ENCODE assay signal across 8 cellular contexts in genomic region chr10:46787321-46787615, GRCh38.
DNase-seq lines count a peak whose midpoint lies in the region; ATAC-seq and TF ChIP-seq lines count a peak whose summit lies in the region.

No MANE protein-coding gene starts in this region.

- no peaks in the 10 kb centered on the region for H3K4me1 ChIP-seq in A673 (ENCODE audit: insufficient read depth, low read length, poor library complexity, severe bottlenecking)
- no peaks in the 10 kb centered on the region for H3K4me1 ChIP-seq in HUES6 (ENCODE audit: control insufficient read depth, insufficient read depth, low read length)
- H3K4me1 ChIP-seq in muscle layer of duodenum (ENCODE audit: control insufficient read depth in 1 of 2, insufficient read depth in 2 of 2, low read length in 2 of 2), result peaks cover 0 to 2% of the 10 kb centered on the region in 2 donors
- no peaks in the 10 kb centered on the region for H3K4me1 ChIP-seq in urinary bladder (ENCODE audit: insufficient read depth)

- H3K36me3 ChIP-seq in A673 (ENCODE audit: insufficient read depth, low read length, poor library complexity, severe bottlenecking) (no peaks in the 10 kb centered on the region), HUES6 (ENCODE audit: control insufficient read depth, insufficient read depth, low read length) (peaks cover 5% of the 10 kb centered on the region; the same call in 1 of the 2 replicates), muscle layer of duodenum (ENCODE audit: control insufficient read depth in 1 of 2, insufficient read depth in 2 of 2, low read length in 2 of 2) (no peaks in the 10 kb centered on the region), urinary bladder (ENCODE audit: insufficient read depth) (no peaks in the 10 kb centered on the region)

- CTCF ChIA-PET in A673 (lab: Charles Lee) (no interaction called here), WTC11 (lab: Charles Lee) (no interaction called here)

- no peaks in the 10 kb centered on the region for H3K36me3 Mint-ChIP-seq in WTC11

- TSS peak; percentile 37 for BruUV-seq in A673 (replicated peaks; lab: Mats Ljungman, UMichigan)

- H3K27ac ChIP-seq in A673 (ENCODE audit: low read depth, low read length, poor library complexity, severe bottlenecking), result no peak overlapping the region
- no peak overlapping the region for H3K27ac ChIP-seq in HUES6 (ENCODE audit: low read depth, low read length)
- peak overlapping the region; percentile 23 for H3K27ac ChIP-seq in muscle layer of duodenum (ENCODE audit: low read length)
- no peak overlapping the region for H3K27ac ChIP-seq in urinary bladder (ENCODE audit: low read depth)

- no peaks in the 10 kb centered on the region for H3K9me3 Mint-ChIP-seq in WTC11

- peak overlapping the region; percentile 47 for H3K4me3 ChIP-seq in A673 (ENCODE audit: low read depth, low read length, poor library complexity, severe bottlenecking)
- H3K4me3 ChIP-seq in GM12865 (ENCODE audit: low read depth, low read length), result peak overlapping the region; percentile 57
- H3K4me3 ChIP-seq in HUES6 (ENCODE audit: low read depth, low read length), result peak overlapping the region; percentile 84
- H3K4me3 ChIP-seq in muscle layer of duodenum (ENCODE audit: low read depth in 1 of 2, low read length in 2 of 2), result peak overlapping the region; percentile 53 to 72
- H3K4me3 ChIP-seq in urinary bladder (ENCODE audit: low read depth, low read length), result peak overlapping the region; percentile 65

- no peaks in the 10 kb centered on the region for H3K27me3 ChIP-seq in A673 (replicated peaks; ENCODE audit: insufficient read depth, low read depth, low read length, poor library complexity)
- no peaks in the 10 kb centered on the region for H3K27me3 ChIP-seq in HUES6 (ENCODE audit: control insufficient read depth, insufficient read depth, low read length)
- no peaks in the 10 kb centered on the region for H3K27me3 ChIP-seq in muscle layer of duodenum (ENCODE audit: low read depth, low read length)

- TF ChIP-seq CTCF in A673 (conservative IDR thresholded peaks at IDR 0.05; ENCODE audit: low read depth, low read length) (no peak), GM12865 (IDR thresholded peaks at IDR 0.05; ENCODE audit: insufficient read depth, low read depth, low read length, missing control alignments) (no peak), WTC11 (IDR thresholded peaks at IDR 0.05) (no peak)

- H3K27me3 Mint-ChIP-seq in WTC11 (ENCODE audit: low read depth), result no peaks in the 10 kb centered on the region

- intact Hi-C loops in A673 (cut with micrococcal nuclease; ENCODE audit: unreplicated experiment), result no loop called here

- 9% methylated on average over 6 of the region's 6 CpGs for WGBS in urinary bladder

- DNase-seq in A673 (ENCODE audit: low spot score) (peak; percentile 18), GM12865 (ENCODE audit: low read depth) (peak; percentile 19), WTC11 (ENCODE audit: low spot score) (no peak)

- no peaks in the 10 kb centered on the region for H3K4me1 Mint-ChIP-seq in WTC11

- peak overlapping the region; percentile 87 for H3K9ac ChIP-seq in HUES6 (ENCODE audit: low read length)

- peak overlapping the region; percentile 100 for H3K4me3 Mint-ChIP-seq in WTC11

- no peak overlapping the region; the same call in 1 of the 2 replicates for H3K27ac Mint-ChIP-seq in WTC11

- ATAC-seq in WTC11 (no peak), esophagus mucosa (peak; percentile 66), HG02588 (IDR thresholded peaks at IDR 0.05; ENCODE audit: unreplicated experiment) (no peak)

- H3K9me3 ChIP-seq in A673 (ENCODE audit: low read depth, low read length, poor library complexity, severe bottlenecking) (no peaks in the 10 kb centered on the region), HUES6 (ENCODE audit: control insufficient read depth, insufficient read depth, low read depth, low read length) (no peaks in the 10 kb centered on the region), muscle layer of duodenum (ENCODE audit: control insufficient read depth in 1 of 2, low read length in 2 of 2) (no peaks in the 10 kb centered on the region)

- POLR2A ChIA-PET in A673 (lab: Charles Lee; ENCODE audit: low non-redundant PET), result no interaction called here
- POLR2A ChIA-PET in WTC11 (lab: Charles Lee), result no interaction called here

TF ChIP-seq in WTC11, 78 proteins besides CTCF, POLR2A, EP300 and RAD21:
- TF ChIP-seq STAT6 (CRISPR knock-in tag; conservative IDR thresholded peaks at IDR 0.05; ENCODE audit: low read depth) (no peak), TEAD4 (CRISPR knock-in tag; IDR thresholded peaks at IDR 0.05) (no peak), MYBL2 (CRISPR knock-in tag; IDR thresholded peaks at IDR 0.05) (no peak), ZNF281 (CRISPR knock-in tag; IDR thresholded peaks at IDR 0.05) (no peak), GABPB1 (CRISPR knock-in tag; IDR thresholded peaks at IDR 0.05) (no peak), ZBTB21 (CRISPR knock-in tag; IDR thresholded peaks at IDR 0.05; ENCODE audit: borderline replicate concordance) (no peak), E2F4 (CRISPR knock-in tag; IDR thresholded peaks at IDR 0.05; ENCODE audit: borderline replicate concordance, low read depth) (no peak), E2F5 (CRISPR knock-in tag; IDR thresholded peaks at IDR 0.05) (no peak), ZNF138 (CRISPR knock-in tag; conservative IDR thresholded peaks at IDR 0.05) (no peak)
